In the genomic region with DNA sequence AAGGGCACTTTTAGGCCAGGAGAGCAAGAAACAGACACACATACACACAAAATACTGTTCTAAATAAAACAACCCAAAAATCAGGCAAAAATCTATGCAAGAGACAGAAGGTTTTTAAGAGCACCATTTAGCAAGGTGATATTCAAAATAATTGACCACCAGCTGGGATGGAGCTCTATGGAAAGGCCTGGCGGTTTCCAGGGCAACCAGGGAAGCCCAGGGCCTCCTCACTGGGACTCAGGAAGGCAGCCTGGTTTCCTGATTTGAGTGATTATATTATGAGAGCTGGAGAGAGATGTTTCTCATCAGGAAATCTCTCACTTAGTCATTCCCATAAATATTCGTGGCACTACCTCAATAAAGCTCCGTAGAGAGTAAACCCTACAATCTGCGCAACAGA, we compare ENCODE assay signal across 1 cellular context.
TF ChIP-seq lines count a peak whose summit lies in the region.

No MANE protein-coding gene starts in this region.

TF ChIP-seq in GM23338, 12 proteins besides CTCF, POLR2A, EP300 and RAD21 (continued from another document):
- TF ChIP-seq ZNF462 (CRISPR knock-in tag; IDR thresholded peaks at IDR 0.05) (no peak), CREB1 (CRISPR knock-in tag; IDR thresholded peaks at IDR 0.05; ENCODE audit: low read depth) (no peak), ETS1 (IDR thresholded peaks at IDR 0.05) (no peak), EZH2 (IDR thresholded peaks at IDR 0.05; ENCODE audit: low read depth, unreplicated experiment) (no peak), STAT1 (IDR thresholded peaks at IDR 0.05; ENCODE audit: unreplicated experiment) (no peak)
- TF ChIP-seq, protein P1, sequence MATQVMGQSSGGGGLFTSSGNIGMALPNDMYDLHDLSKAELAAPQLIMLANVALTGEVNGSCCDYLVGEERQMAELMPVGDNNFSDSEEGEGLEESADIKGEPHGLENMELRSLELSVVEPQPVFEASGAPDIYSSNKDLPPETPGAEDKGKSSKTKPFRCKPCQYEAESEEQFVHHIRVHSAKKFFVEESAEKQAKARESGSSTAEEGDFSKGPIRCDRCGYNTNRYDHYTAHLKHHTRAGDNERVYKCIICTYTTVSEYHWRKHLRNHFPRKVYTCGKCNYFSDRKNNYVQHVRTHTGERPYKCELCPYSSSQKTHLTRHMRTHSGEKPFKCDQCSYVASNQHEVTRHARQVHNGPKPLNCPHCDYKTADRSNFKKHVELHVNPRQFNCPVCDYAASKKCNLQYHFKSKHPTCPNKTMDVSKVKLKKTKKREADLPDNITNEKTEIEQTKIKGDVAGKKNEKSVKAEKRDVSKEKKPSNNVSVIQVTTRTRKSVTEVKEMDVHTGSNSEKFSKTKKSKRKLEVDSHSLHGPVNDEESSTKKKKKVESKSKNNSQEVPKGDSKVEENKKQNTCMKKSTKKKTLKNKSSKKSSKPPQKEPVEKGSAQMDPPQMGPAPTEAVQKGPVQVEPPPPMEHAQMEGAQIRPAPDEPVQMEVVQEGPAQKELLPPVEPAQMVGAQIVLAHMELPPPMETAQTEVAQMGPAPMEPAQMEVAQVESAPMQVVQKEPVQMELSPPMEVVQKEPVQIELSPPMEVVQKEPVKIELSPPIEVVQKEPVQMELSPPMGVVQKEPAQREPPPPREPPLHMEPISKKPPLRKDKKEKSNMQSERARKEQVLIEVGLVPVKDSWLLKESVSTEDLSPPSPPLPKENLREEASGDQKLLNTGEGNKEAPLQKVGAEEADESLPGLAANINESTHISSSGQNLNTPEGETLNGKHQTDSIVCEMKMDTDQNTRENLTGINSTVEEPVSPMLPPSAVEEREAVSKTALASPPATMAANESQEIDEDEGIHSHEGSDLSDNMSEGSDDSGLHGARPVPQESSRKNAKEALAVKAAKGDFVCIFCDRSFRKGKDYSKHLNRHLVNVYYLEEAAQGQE (IDR thresholded peaks at IDR 0.05; ENCODE audit: unreplicated experiment): no peak
